ENCODE assay signal across 13 cellular contexts in the genomic region with DNA sequence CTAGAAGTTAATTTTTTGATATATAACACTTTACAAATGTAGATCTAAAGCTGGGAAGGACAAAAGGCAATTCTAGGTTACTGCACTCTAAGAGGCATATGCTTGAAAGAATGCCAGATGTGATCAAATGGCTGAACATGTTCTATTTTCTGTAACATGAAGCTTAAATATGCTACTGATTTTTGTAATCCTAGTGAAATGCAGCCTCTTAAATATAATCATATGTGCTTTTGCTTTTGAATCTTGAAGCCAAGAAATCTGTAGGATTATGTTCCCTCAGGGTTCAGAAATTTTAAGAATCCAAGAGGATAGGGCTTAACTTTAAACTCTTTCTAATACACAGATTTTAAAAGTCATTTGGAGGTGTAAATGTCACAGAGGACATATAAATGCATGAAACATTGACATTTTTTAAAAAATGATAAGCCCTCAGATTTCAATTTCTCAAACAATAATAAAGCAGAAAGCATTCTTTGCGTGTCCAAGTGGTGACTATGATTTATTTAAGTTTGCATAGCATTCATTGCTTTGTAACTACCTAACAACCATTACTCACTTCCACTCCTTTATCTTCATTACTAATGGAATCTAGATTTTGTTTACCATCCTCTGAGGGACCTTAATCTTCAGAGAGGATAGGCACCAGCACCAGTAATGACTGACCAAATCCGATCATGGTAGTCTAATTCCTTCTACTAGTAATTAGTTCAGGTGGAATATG.
A peak's percentile ranks its signal among the peaks of the same experiment; 100 is the strongest.
DNase-seq lines count a peak whose midpoint lies in the region; ATAC-seq and TF ChIP-seq lines count a peak whose summit lies in the region.
"Had no signal": no experiment of that assay in that cellular context is flagged by ENCODE, and none has a peak within 500 bp of the region (broad histone marks: within the 10 kb centered on the region; RNA-seq: fewer than 3 reads in every experiment).

No MANE protein-coding gene starts in this region.

- H3K79me2 ChIP-seq in OCI-LY7 (ENCODE audit: insufficient read depth, low read depth, low read length) = no peaks in the 10 kb centered on the region

- H3K4me2 ChIP-seq in OCI-LY7 (ENCODE audit: low read length) = no peak overlapping the region

- H3K27ac Mint-ChIP-seq in T-helper 17 cell = no peak overlapping the region

- H3K4me1 Mint-ChIP-seq in T-helper 17 cell = no peaks in the 10 kb centered on the region

- no peak for TF ChIP-seq CTCF in OCI-LY7 (conservative IDR thresholded peaks at IDR 0.05; ENCODE audit: low read length)
- TF ChIP-seq CTCF in GM13977 (IDR thresholded peaks at IDR 0.05; ENCODE audit: extremely low read depth, insufficient read depth, missing control alignments) = no peak

- no peaks in the 10 kb centered on the region for H3K9me2 ChIP-seq in OCI-LY7 (ENCODE audit: insufficient read depth, low read length)

- no peaks in the 10 kb centered on the region for H3K4me1 ChIP-seq in OCI-LY7 (ENCODE audit: insufficient read depth, low read length, poor library complexity, severe bottlenecking)
- H3K4me1 ChIP-seq: lower lobe of right lung had no signal

- in situ Hi-C loops in GM13977 (cut with MboI; ENCODE audit: low pct_unique_long_range_greater_than_20kb, low sequenced_read_pairs, unreplicated experiment) = no loop called here

- H4K20me1 ChIP-seq in OCI-LY7 (ENCODE audit: insufficient read depth, low read length) = no peaks in the 10 kb centered on the region

- no TSS peak for BruUV-seq in OCI-LY7 (replicated peaks; lab: Mats Ljungman, UMichigan)

- H3K36me3 Mint-ChIP-seq in T-helper 17 cell (ENCODE audit: low read depth) = no peaks in the 10 kb centered on the region

- no peaks in the 10 kb centered on the region for H3K27me3 Mint-ChIP-seq in T-helper 17 cell

- H3K4me3 Mint-ChIP-seq in T-helper 17 cell = no peak overlapping the region

- H3K36me3 ChIP-seq in OCI-LY7 (ENCODE audit: insufficient read depth, low read length) = no peaks in the 10 kb centered on the region
- H3K36me3 ChIP-seq: lower lobe of right lung had no signal

- intact Hi-C loops in OCI-LY7 (cut with micrococcal nuclease; ENCODE audit: unreplicated experiment) = no loop called here

- POLR2A ChIA-PET in OCI-LY7 (lab: Charles Lee) = interaction anchor here (0.5 to 1.1 kb wide), 4 partner anchors 12 to 589 kb away, joined by 3 read pairs; no protein-coding TSS in a partner anchor

- H3K9me3 ChIP-seq in OCI-LY7 (ENCODE audit: low read length) (no peaks in the 10 kb centered on the region), T-helper 17 cell (ENCODE audit: control insufficient read depth, low read length, poor library complexity, severe bottlenecking) (no peaks in the 10 kb centered on the region)
- H3K9me3 ChIP-seq: lower lobe of right lung had no signal

- no peak overlapping the region for H3K27ac ChIP-seq in OCI-LY7 (ENCODE audit: low read depth, low read length, poor library complexity, severe bottlenecking)
- H3K27ac ChIP-seq: lower lobe of right lung, skin epidermis had no signal

- no peak overlapping the region for H3K4me3 ChIP-seq in OCI-LY7 (ENCODE audit: low read depth, low read length, poor library complexity, severe bottlenecking)
- H3K4me3 ChIP-seq: lower lobe of right lung, skin epidermis had no signal

- DNase-seq in DMS 273 (lab: John Stamatoyannopoulos, UW; ENCODE audit: unreplicated experiment) (peak; percentile 60), NCI-H226 (peak; percentile 85), dermis blood vessel endothelial cell (peak; percentile 51), non-pigmented ciliary epithelial cell (ENCODE audit: low read depth) (peak; percentile 63), OCI-LY7 (ENCODE audit: low spot score) (no peak), T-helper 9 cell (no peak), GM13977 (ENCODE audit: low spot score) (no peak), T-helper 17 cell (no peak)
- DNase-seq: Karpas-422, lower lobe of right lung, NCI-H446 treated with DMSO at 0.1 percent for 48 hours, T-helper 1 cell had no signal

- CTCF ChIA-PET in OCI-LY7 (lab: Charles Lee; ENCODE audit: unreplicated experiment) = no interaction called here

- no peak for ATAC-seq in T-helper 17 cell

- H2AFZ ChIP-seq in OCI-LY7 (ENCODE audit: low read length) = no peak overlapping the region

Comparison
In these comparisons a context has a peak if more than half of its experiments do, and no peak if none do; other contexts are left out.
1. DNase-seq: peak in DMS 273 (single experiment), NCI-H226 (single experiment), dermis blood vessel endothelial cell (single experiment) and non-pigmented ciliary epithelial cell (single experiment); none in OCI-LY7 (single experiment), T-helper 9 cell (single experiment), GM13977 (single experiment) and T-helper 17 cell (0 of 3).